33 cellular contexts compared by ENCODE assay signal in the genomic region with DNA sequence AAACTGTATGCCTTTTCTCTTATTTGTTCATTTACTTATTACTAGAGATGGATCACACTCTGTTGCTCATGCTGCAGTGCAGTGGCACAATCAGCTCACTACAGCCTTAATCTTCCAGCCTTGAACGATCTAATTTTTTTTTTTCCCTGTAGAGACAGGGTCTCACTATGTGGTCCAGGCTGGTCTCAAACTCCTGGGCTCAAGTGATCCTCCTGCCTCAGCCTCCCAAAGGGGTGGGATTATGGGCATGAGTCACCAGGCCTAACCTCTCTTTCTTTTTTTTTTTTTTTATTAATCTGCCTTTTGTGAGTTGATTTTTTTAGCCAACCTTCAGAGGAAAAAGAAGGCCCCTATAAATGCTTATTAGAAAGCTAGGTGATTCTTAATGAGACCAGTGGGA.
"Had no signal": no experiment of that assay in that cellular context is flagged by ENCODE, and none has a peak within 500 bp of the region (broad histone marks: within the 10 kb centered on the region; RNA-seq: fewer than 3 reads in every experiment).

No MANE protein-coding gene starts in this region.

- H3K4me1 Mint-ChIP-seq: activated CD4-positive, alpha-beta memory T cell treated with anti-CD3 and anti-CD28 coated beads, Interleukin-2, amount 10 ng/mL, durations not matched to agents 7 days and 5 days; activated CD4-positive, alpha-beta T cell treated with anti-CD3 and anti-CD28 coated beads, Interleukin-2, amount 10 ng/mL, durations not matched to agents 7 days and 5 days; activated T-helper 17 cell treated with anti-CD3 and anti-CD28 coated beads, Interleukin-2, amount 50 U/mL, for 72 hours; T-helper 17 cell had no signal

- H3K27me3 ChIP-seq: adrenal gland, body of pancreas, esophagus muscularis mucosa, foreskin keratinocyte, gastrocnemius medialis, heart right ventricle had no signal

- H3K27me3 Mint-ChIP-seq: activated CD4-positive, alpha-beta memory T cell treated with anti-CD3 and anti-CD28 coated beads, Interleukin-2, amount 10 ng/mL, durations not matched to agents 7 days and 5 days; activated CD4-positive, alpha-beta T cell treated with anti-CD3 and anti-CD28 coated beads, Interleukin-2, amount 10 ng/mL, durations not matched to agents 7 days and 5 days; activated naive CD8-positive, alpha-beta T cell; activated T-cell treated with anti-CD3 and anti-CD28 coated beads, Interleukin-2, amount 50 U/mL, for 24 hours; activated T-helper 17 cell treated with anti-CD3 and anti-CD28 coated beads, Interleukin-2, amount 50 U/mL, for 72 hours; effector memory CD8-positive, alpha-beta T cell; T-helper 17 cell had no signal

- H3K9me3 Mint-ChIP-seq: activated CD4-positive, alpha-beta memory T cell treated with anti-CD3 and anti-CD28 coated beads, Interleukin-2, amount 10 ng/mL, durations not matched to agents 7 days and 5 days had no signal

- FAIRE-seq: colon had no signal

- H3K27ac ChIP-seq: adrenal gland, body of pancreas, esophagus muscularis mucosa, foreskin keratinocyte, gastrocnemius medialis, heart right ventricle had no signal

- H3K4me3 Mint-ChIP-seq: activated CD4-positive, alpha-beta memory T cell treated with anti-CD3 and anti-CD28 coated beads, Interleukin-2, amount 10 ng/mL, durations not matched to agents 7 days and 5 days; activated CD4-positive, alpha-beta T cell treated with anti-CD3 and anti-CD28 coated beads, Interleukin-2, amount 10 ng/mL, durations not matched to agents 7 days and 5 days; activated naive CD8-positive, alpha-beta T cell; activated T-cell treated with anti-CD3 and anti-CD28 coated beads, Interleukin-2, amount 50 U/mL, for 24 hours; activated T-cell treated with anti-CD3 and anti-CD28 coated beads, Interleukin-2, amount 50 U/mL, for 72 hours; activated T-helper 17 cell treated with anti-CD3 and anti-CD28 coated beads, Interleukin-2, amount 50 U/mL, for 72 hours; effector memory CD8-positive, alpha-beta T cell; T-helper 17 cell; T-helper 2 cell treated with Interferon-gamma antibody and Interleukin-4, amounts not matched to agents 5 μg/mL and 100 μg/mL, for 36 hours had no signal

- H3K9me3 ChIP-seq: adrenal gland, body of pancreas, esophagus muscularis mucosa, gastrocnemius medialis had no signal

- H3K4me1 ChIP-seq: adrenal gland, foreskin keratinocyte, gastrocnemius medialis had no signal

- H3K27ac Mint-ChIP-seq: activated CD4-positive, alpha-beta memory T cell treated with anti-CD3 and anti-CD28 coated beads, Interleukin-2, amount 10 ng/mL, durations not matched to agents 7 days and 5 days; activated CD4-positive, alpha-beta T cell treated with anti-CD3 and anti-CD28 coated beads, Interleukin-2, amount 10 ng/mL, durations not matched to agents 7 days and 5 days; activated naive CD8-positive, alpha-beta T cell; activated T-cell treated with anti-CD3 and anti-CD28 coated beads, Interleukin-2, amount 50 U/mL, for 24 hours; activated T-cell treated with anti-CD3 and anti-CD28 coated beads, Interleukin-2, amount 50 U/mL, for 72 hours; activated T-helper 17 cell treated with anti-CD3 and anti-CD28 coated beads, Interleukin-2, amount 50 U/mL, for 72 hours; effector memory CD8-positive, alpha-beta T cell; T-helper 17 cell; T-helper 2 cell treated with Interferon-gamma antibody and Interleukin-4, amounts not matched to agents 5 μg/mL and 100 μg/mL, for 36 hours had no signal

- H3K4me3 ChIP-seq: adrenal gland, body of pancreas, esophagus muscularis mucosa, gastrocnemius medialis, heart right ventricle had no signal

- H3K36me3 ChIP-seq: adrenal gland, esophagus muscularis mucosa, gastrocnemius medialis, heart right ventricle had no signal

- ATAC-seq: activated T-cell treated with anti-CD3 and anti-CD28 coated beads, Interleukin-2, amount 50 U/mL, for 72 hours; activated T-helper 17 cell treated with anti-CD3 and anti-CD28 coated beads, Interleukin-2, amount 50 U/mL, for 72 hours; body of pancreas; effector memory CD8-positive, alpha-beta T cell; foreskin keratinocyte; gastrocnemius medialis; heart right ventricle; T-helper 17 cell had no signal

- DNase-seq: activated CD4-positive, alpha-beta memory T cell treated with anti-CD3 and anti-CD28 coated beads, Interleukin-2, amount 10 ng/mL, durations not matched to agents 7 days and 5 days; activated CD4-positive, alpha-beta T cell treated with anti-CD3 and anti-CD28 coated beads for 1 hour; activated CD4-positive, alpha-beta T cell treated with anti-CD3 and anti-CD28 coated beads for 4 hours; activated CD4-positive, alpha-beta T cell treated with anti-CD3 and anti-CD28 coated beads, Interleukin-2, amount 10 ng/mL, durations not matched to agents 7 days and 5 days; activated CD4-positive, alpha-beta T cell treated with anti-CD3 and anti-CD28 coated beads, Interleukin-2, amount 50 U/mL, for 4 hours; activated CD8-positive, alpha-beta memory T cell treated with anti-CD3 and anti-CD28 coated beads, Interleukin-2, amount 50 U/mL, for 48 hours; activated effector memory CD4-positive, alpha-beta T cell treated with Interleukin-2 at 50 U/mL for 16 hours; activated gamma-delta T cell treated with Interleukin-2 at 50 U/mL for 16 hours; activated naive CD4-positive, alpha-beta T cell treated with anti-CD3 and anti-CD28 coated beads, Interleukin-2, amount 50 U/mL, for 16 hours; activated naive CD4-positive, alpha-beta T cell treated with Interleukin-2 at 50 U/mL for 16 hours; activated T-cell treated with anti-CD3 and anti-CD28 coated beads for 4 hours; activated T-cell treated with anti-CD3 and anti-CD28 coated beads, Interleukin-2, amount 50 U/mL, for 24 hours; activated T-cell treated with anti-CD3 and anti-CD28 coated beads, Interleukin-2, amount 50 U/mL, for 72 hours; adrenal gland; amygdala; aorta; body of pancreas; caudate nucleus; cortex of kidney; dermis blood vessel endothelial cell; effector CD4-positive, alpha-beta T cell; effector memory CD8-positive, alpha-beta T cell; erythroblast; foreskin keratinocyte; gastrocnemius medialis; heart right ventricle; T-helper 1 cell; T-helper 17 cell had no signal
